Comparison of ENCODE assay signal across 11 cellular contexts in the genomic region with DNA sequence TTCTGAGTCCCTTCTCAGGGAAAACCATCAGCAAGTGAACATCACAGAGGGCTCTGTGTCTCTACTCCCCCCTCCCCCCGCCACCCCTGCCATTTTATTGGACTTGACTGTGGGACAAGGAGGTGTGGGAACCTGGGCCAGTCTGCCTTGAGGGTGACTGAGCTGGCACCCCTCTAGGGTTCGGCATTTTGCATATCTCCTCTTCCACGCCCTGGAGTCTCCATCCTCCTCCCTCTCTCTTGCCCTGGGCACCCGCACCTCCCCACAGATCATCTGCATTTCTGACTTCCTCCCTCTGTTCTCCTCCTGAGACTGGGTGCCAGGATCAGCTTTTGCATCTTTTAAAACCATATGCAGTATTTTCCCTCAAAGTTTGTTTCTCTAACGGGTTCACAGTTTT.
DNase-seq lines count a peak whose midpoint lies in the region; ATAC-seq and TF ChIP-seq lines count a peak whose summit lies in the region.
"Had no signal": no experiment of that assay in that cellular context is flagged by ENCODE, and none has a peak within 500 bp of the region (broad histone marks: within the 10 kb centered on the region; RNA-seq: fewer than 3 reads in every experiment).

No MANE protein-coding gene starts in this region.

- H3K4me1 ChIP-seq in SJCRH30 (peaks cover 43% of the 10 kb centered on the region), gastroesophageal sphincter (peaks cover 21 to 86% (median 22%) of the 10 kb centered on the region in 3 donors), gastrocnemius medialis (peaks cover 5 to 36% of the 10 kb centered on the region in 2 donors)

- ATAC-seq in gastroesophageal sphincter, result no peak
- ATAC-seq in gastrocnemius medialis, result no peak
- no peak for ATAC-seq in HG02840 (IDR thresholded peaks at IDR 0.05; ENCODE audit: low FRiP score, unreplicated experiment)

- no peaks in the 10 kb centered on the region for H3K9me3 ChIP-seq in SJCRH30 (replicated peaks)
- no peaks in the 10 kb centered on the region for H3K9me3 ChIP-seq in gastroesophageal sphincter
- H3K9me3 ChIP-seq in gastrocnemius medialis, result no peaks in the 10 kb centered on the region

- H3K27ac ChIP-seq in SJCRH30, result peak overlapping the region; percentile 98
- peak overlapping the region; percentile 82 to 96 (median 93) for H3K27ac ChIP-seq in gastroesophageal sphincter
- peak overlapping the region; percentile 50 to 74 (median 69) for H3K27ac ChIP-seq in gastrocnemius medialis

- peak; percentile 61 for DNase-seq in EH (ENCODE audit: low read depth)
- peak; percentile 58 to 76 for DNase-seq in SJCRH30
- peak in 1 of 2 donors; percentile 29 for DNase-seq in gastrocnemius medialis
- no peak for DNase-seq in LoVo (ENCODE audit: low spot score)
- no peak for DNase-seq in NCI-H1417 (lab: John Stamatoyannopoulos, UW)
- no peak for DNase-seq in posterior cingulate gyrus
- DNase-seq: NCI-H1048; NK-92 treated with Interleukin-12 subunit alpha and Interleukin-12 subunit beta, amount 100 ng/mL, for 24 hours; T-helper 9 cell had no signal

- in situ Hi-C loops in gastrocnemius medialis (cut with MboI; ENCODE audit: low sequenced_read_pairs in 4 of 4), result no loop called here

- no peak overlapping the region for H3K4me3 ChIP-seq in SJCRH30
- H3K4me3 ChIP-seq in gastroesophageal sphincter, result no peak overlapping the region
- H3K4me3 ChIP-seq in gastrocnemius medialis, result no peak overlapping the region

- H3K27me3 ChIP-seq in SJCRH30 (no peaks in the 10 kb centered on the region), gastroesophageal sphincter (no peaks in the 10 kb centered on the region), gastrocnemius medialis (no peaks in the 10 kb centered on the region)

- no peak for TF ChIP-seq EP300 in gastroesophageal sphincter (IDR thresholded peaks at IDR 0.05)

- intact Hi-C loops in gastrocnemius medialis (cut with DNase I; ENCODE audit: low total_unique reads) (no loop called here), posterior cingulate gyrus (cut with DNase I) (no loop called here)

- no peak for TF ChIP-seq POLR2A in gastroesophageal sphincter (IDR thresholded peaks at IDR 0.05)
- no peak for TF ChIP-seq POLR2A in gastrocnemius medialis (IDR thresholded peaks at IDR 0.05)

- H3K36me3 ChIP-seq in SJCRH30 (no peaks in the 10 kb centered on the region), gastroesophageal sphincter (no peaks in the 10 kb centered on the region), gastrocnemius medialis (no peaks in the 10 kb centered on the region)

- no peak for TF ChIP-seq CTCF in gastroesophageal sphincter (IDR thresholded peaks at IDR 0.05)
- no peak for TF ChIP-seq CTCF in gastrocnemius medialis (IDR thresholded peaks at IDR 0.05 in 4 of 5, conservative IDR thresholded peaks at IDR 0.05 in 1 of 5)

- 16 to 30% methylated on average over 4 to 5 of the region's 5 CpGs for WGBS in gastroesophageal sphincter (ENCODE audit: low coverage in 1 of 2), 2 donors

Comparison
In these comparisons a context has a peak if more than half of its experiments do, and no peak if none do; other contexts are left out.
1. DNase-seq: peak in EH (single experiment) and SJCRH30 (2 of 2); none in LoVo (single experiment), NCI-H1417 (0 of 3) and posterior cingulate gyrus (0 of 10).
2. Peak in every context shown above with its lines, with median percentiles within 50 percentile points of each other: H3K27ac ChIP-seq.